In the genomic region with DNA sequence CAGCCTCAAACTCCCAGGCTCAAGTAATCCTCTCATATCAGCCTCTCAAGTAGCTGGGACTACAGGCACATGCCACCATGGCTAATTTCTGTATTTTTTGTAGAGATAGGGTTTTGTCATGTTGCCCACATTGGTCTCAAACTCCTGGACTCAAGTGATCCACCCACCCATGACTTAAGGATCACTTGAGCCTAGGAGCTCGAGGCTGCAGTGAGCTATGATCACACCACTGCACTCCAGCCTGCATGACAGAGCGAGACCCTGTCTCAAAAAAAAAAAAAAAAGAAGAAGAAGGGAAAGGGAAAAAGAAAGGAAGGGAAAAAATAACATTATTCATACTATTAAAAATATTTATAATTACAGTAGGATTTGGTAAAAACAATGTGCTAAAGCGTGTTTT, we compare ENCODE assay signal across 30 cellular contexts. TPM values are rescaled to one million over a fixed set of nuclear protein-coding genes. Genes with fewer than 3 reads are reported as not detected.
A peak's percentile ranks its signal among the peaks of the same experiment; 100 is the strongest.
DNase-seq lines count a peak whose midpoint lies in the region; ATAC-seq, FAIRE-seq and TF ChIP-seq lines count a peak whose summit lies in the region.
"Had no signal": no experiment of that assay in that cellular context is flagged by ENCODE, and none has a peak within 500 bp of the region (broad histone marks: within the 10 kb centered on the region; RNA-seq: fewer than 3 reads in every experiment).

No MANE protein-coding gene starts in this region.

- no peak for FAIRE-seq in GM12878 (lab: Jason Lieb, UNC)
- FAIRE-seq: bronchial epithelial cell had no signal

- no peak for TF ChIP-seq RAD21 in GM12878 (IDR thresholded peaks at IDR 0.05; ENCODE audit: insufficient read depth, low read depth, low read length)

- H3K36me3 Mint-ChIP-seq in HFFc6 (ENCODE audit: low read depth) = 0 out of 2 replicates have a peak, but pooled peaks cover 6% of the 10 kb centered on the region
- H3K36me3 Mint-ChIP-seq in neural crest cell (ENCODE audit: low read depth) = no peaks in the 10 kb centered on the region
- no peaks in the 10 kb centered on the region for H3K36me3 Mint-ChIP-seq in T-helper 2 cell treated with Interferon-gamma antibody and Interleukin-4, amounts not matched to agents 5 μg/mL and 100 μg/mL, for 36 hours (ENCODE audit: low read depth)
- H3K36me3 Mint-ChIP-seq: activated naive CD4-positive, alpha-beta T cell treated with anti-CD3 and anti-CD28 coated beads, Interleukin-2, amount 50 U/mL, for 24 hours had no signal

- POLR2A ChIA-PET in GM12878 (lab: Charles Lee) = interaction anchor here (0.7 to 3.9 kb wide), 10 partner anchors 15 to 235 kb away, joined by 3 to 48 read pairs (median 6); partner anchors contain the start of gene EPS8

- DNase-seq in HFFc6 (no peak), GM12878 (ENCODE audit: low read depth, low spot score) (no peak), neural crest cell (ENCODE audit: low read depth, low spot score) (no peak), uterus (no peak), suprapubic skin (ENCODE audit: low spot score in 2 of 2) (no peak), NCI-H2227 (lab: John Stamatoyannopoulos, UW; ENCODE audit: unreplicated experiment) (no peak)
- no peak for DNase-seq in T-helper 2 cell treated with Interferon-gamma antibody and Interleukin-4, amounts not matched to agents 5 μg/mL and 100 μg/mL, for 36 hours (ENCODE audit: low spot score)
- DNase-seq: activated CD4-positive, alpha-beta T cell treated with anti-CD3 and anti-CD28 coated beads for 4 hours; activated CD8-positive, alpha-beta T cell treated with anti-CD3 and anti-CD28 coated beads, Interleukin-2, amount 10 ng/mL, durations not matched to agents 7 days and 5 days; amygdala; C1 segment of cervical spinal cord; effector CD8-positive, alpha-beta T cell; HCEC 1CT; midbrain; naive thymus-derived CD4-positive, alpha-beta T cell; NCI-H146; NCI-H345; NCI-H774; ovary; Peyer's patch; SHP77 treated with DMSO at 0.1 percent for 48 hours; spleen; stimulated activated CD4-positive, alpha-beta T cell treated with anti-CD3 and anti-CD28 coated beads, Interleukin-2, amount 100 ng/mL, for 24 hours; tibial artery; WERI-Rb-1 had no signal

- no peaks in the 10 kb centered on the region for H3K4me1 ChIP-seq in GM12878 (ENCODE audit: control insufficient read depth, insufficient read depth, low read length)
- peaks cover 0 to 7% of the 10 kb centered on the region in 2 donors for H3K4me1 ChIP-seq in uterus
- peaks cover 22% of the 10 kb centered on the region for H3K4me1 ChIP-seq in suprapubic skin
- H3K4me1 ChIP-seq: spleen had no signal

- no peaks in the 10 kb centered on the region for H3K9me3 ChIP-seq in GM12878 (replicated peaks; ENCODE audit: control insufficient read depth, insufficient read depth, low read length)
- H3K9me3 ChIP-seq in uterus = no peaks in the 10 kb centered on the region
- no peaks in the 10 kb centered on the region for H3K9me3 ChIP-seq in suprapubic skin
- H3K9me3 ChIP-seq: ovary, Peyer's patch, spleen, tibial artery had no signal

- no peak for TF ChIP-seq CTCF in HFFc6 (IDR thresholded peaks at IDR 0.05)
- TF ChIP-seq CTCF in GM12878 (IDR thresholded peaks at IDR 0.05 in 2 of 3, conservative IDR thresholded peaks at IDR 0.05 in 1 of 3; ENCODE audit: control insufficient read depth in 2 of 3, extremely low read depth in 1 of 3, insufficient read depth in 1 of 3, low read depth in 3 of 3, low read length in 3 of 3) = no peak
- TF ChIP-seq CTCF in neural crest cell (conservative IDR thresholded peaks at IDR 0.05) = no peak
- TF ChIP-seq CTCF in uterus (IDR thresholded peaks at IDR 0.05) = no peak
- TF ChIP-seq CTCF in suprapubic skin (IDR thresholded peaks at IDR 0.05) = no peak

- ATAC-seq in GM12878 = 0 out of 3 replicates have a peak, but pooled peaks have one; percentile 5
- ATAC-seq: activated CD8-positive, alpha-beta T cell treated with anti-CD3 and anti-CD28 coated beads, Interleukin-2, amount 10 ng/mL, durations not matched to agents 7 days and 5 days; naive thymus-derived CD4-positive, alpha-beta T cell had no signal

- in situ Hi-C loops in GM12878 (cut with MboI) = no loop called here

- TF ChIP-seq EP300 in GM12878 (IDR thresholded peaks at IDR 0.05; ENCODE audit: borderline replicate concordance in 1 of 2, control insufficient read depth in 1 of 2, low read depth in 2 of 2, low read length in 2 of 2) (no peak), suprapubic skin (IDR thresholded peaks at IDR 0.05) (no peak)

- H3K27me3 Mint-ChIP-seq in HFFc6 (ENCODE audit: insufficient read depth) (peaks cover 1% of the 10 kb centered on the region), neural crest cell (ENCODE audit: low read depth) (no peaks in the 10 kb centered on the region)
- peaks cover 3% of the 10 kb centered on the region for H3K27me3 Mint-ChIP-seq in T-helper 2 cell treated with Interferon-gamma antibody and Interleukin-4, amounts not matched to agents 5 μg/mL and 100 μg/mL, for 36 hours (ENCODE audit: low read depth)
- H3K27me3 Mint-ChIP-seq: activated naive CD4-positive, alpha-beta T cell treated with anti-CD3 and anti-CD28 coated beads, Interleukin-2, amount 50 U/mL, for 24 hours had no signal

- H3K4me1 Mint-ChIP-seq in HFFc6 (ENCODE audit: low read depth) (peaks cover 60% of the 10 kb centered on the region), neural crest cell (peaks cover 50% of the 10 kb centered on the region)
- peaks cover 4% of the 10 kb centered on the region for H3K4me1 Mint-ChIP-seq in T-helper 2 cell treated with Interferon-gamma antibody and Interleukin-4, amounts not matched to agents 5 μg/mL and 100 μg/mL, for 36 hours (ENCODE audit: low read depth)
- H3K4me1 Mint-ChIP-seq: activated naive CD4-positive, alpha-beta T cell treated with anti-CD3 and anti-CD28 coated beads, Interleukin-2, amount 50 U/mL, for 24 hours had no signal

- H3K36me3 ChIP-seq in GM12878 (ENCODE audit: control insufficient read depth in 2 of 2, insufficient read depth in 2 of 2, low read length in 1 of 2) = no peaks in the 10 kb centered on the region
- H3K36me3 ChIP-seq in uterus = no peaks in the 10 kb centered on the region
- no peaks in the 10 kb centered on the region for H3K36me3 ChIP-seq in suprapubic skin
- H3K36me3 ChIP-seq: ovary, Peyer's patch, spleen, tibial artery, WERI-Rb-1 had no signal

- peak overlapping the region; percentile 86 for H3K27ac Mint-ChIP-seq in HFFc6
- H3K27ac Mint-ChIP-seq in neural crest cell (ENCODE audit: unreplicated experiment) = peak overlapping the region; percentile 65
- H3K27ac Mint-ChIP-seq in T-helper 2 cell treated with Interferon-gamma antibody and Interleukin-4, amounts not matched to agents 5 μg/mL and 100 μg/mL, for 36 hours = no peak overlapping the region
- H3K27ac Mint-ChIP-seq: activated CD8-positive, alpha-beta T cell treated with anti-CD3 and anti-CD28 coated beads, Interleukin-2, amount 10 ng/mL, durations not matched to agents 7 days and 5 days; activated naive CD4-positive, alpha-beta T cell treated with anti-CD3 and anti-CD28 coated beads, Interleukin-2, amount 50 U/mL, for 24 hours; activated T-helper 2 cell treated with anti-CD3 and anti-CD28 coated beads, Interferon-gamma antibody, Interleukin-2, Interleukin-4, amounts not matched to agents 10 μg/mL and 5 μg/mL and 100 μg/mL, durations not matched to agents 14 hours and 24 hours and 36 hours; naive thymus-derived CD4-positive, alpha-beta T cell; stimulated activated naive CD8-positive, alpha-beta T cell treated with anti-CD3 and anti-CD28 coated beads, Interleukin-15, Interleukin-2, amounts not matched to agents 100 ng/mL and 50 ng/mL, for 24 hours had no signal

- H3K4me3 Mint-ChIP-seq in HFFc6 = peak overlapping the region; percentile 63; the same call in 1 of the 2 replicates
- no peak overlapping the region for H3K4me3 Mint-ChIP-seq in neural crest cell
- no peak overlapping the region for H3K4me3 Mint-ChIP-seq in T-helper 2 cell treated with Interferon-gamma antibody and Interleukin-4, amounts not matched to agents 5 μg/mL and 100 μg/mL, for 36 hours
- H3K4me3 Mint-ChIP-seq: activated CD8-positive, alpha-beta T cell treated with anti-CD3 and anti-CD28 coated beads, Interleukin-2, amount 10 ng/mL, durations not matched to agents 7 days and 5 days; activated naive CD4-positive, alpha-beta T cell treated with anti-CD3 and anti-CD28 coated beads, Interleukin-2, amount 50 U/mL, for 24 hours; naive thymus-derived CD4-positive, alpha-beta T cell; stimulated activated naive CD8-positive, alpha-beta T cell treated with anti-CD3 and anti-CD28 coated beads, Interleukin-15, Interleukin-2, amounts not matched to agents 100 ng/mL and 50 ng/mL, for 24 hours had no signal

- TF ChIP-seq POLR2A in GM12878 (IDR thresholded peaks at IDR 0.05; ENCODE audit: low read depth, low read length) (no peak), uterus (IDR thresholded peaks at IDR 0.05) (no peak), suprapubic skin (IDR thresholded peaks at IDR 0.05) (no peak)

- no TSS peak for BruUV-seq in GM12878 (replicated peaks; lab: Mats Ljungman, UMichigan)

- H3K9me3 Mint-ChIP-seq in HFFc6 = no peaks in the 10 kb centered on the region
- H3K9me3 Mint-ChIP-seq in neural crest cell = no peaks in the 10 kb centered on the region
- no peaks in the 10 kb centered on the region for H3K9me3 Mint-ChIP-seq in T-helper 2 cell treated with Interferon-gamma antibody and Interleukin-4, amounts not matched to agents 5 μg/mL and 100 μg/mL, for 36 hours
- H3K9me3 Mint-ChIP-seq: activated naive CD4-positive, alpha-beta T cell treated with anti-CD3 and anti-CD28 coated beads, Interleukin-2, amount 50 U/mL, for 24 hours; activated T-helper 2 cell treated with anti-CD3 and anti-CD28 coated beads, Interferon-gamma antibody, Interleukin-2, Interleukin-4, amounts not matched to agents 10 μg/mL and 5 μg/mL and 100 μg/mL, durations not matched to agents 14 hours and 24 hours and 36 hours; naive thymus-derived CD4-positive, alpha-beta T cell; stimulated activated naive CD8-positive, alpha-beta T cell treated with anti-CD3 and anti-CD28 coated beads, Interleukin-15, Interleukin-2, amounts not matched to agents 100 ng/mL and 50 ng/mL, for 24 hours had no signal

- no peak overlapping the region for H3K4me2 ChIP-seq in GM12878 (ENCODE audit: control insufficient read depth, insufficient read depth)

- H3K27ac ChIP-seq in GM12878 (ENCODE audit: control insufficient read depth, insufficient read depth) (no peak overlapping the region), uterus (peak overlapping the region; percentile 33 to 53), suprapubic skin (no peak overlapping the region)
- H3K27ac ChIP-seq: epithelial cell of prostate, Peyer's patch, spleen, WERI-Rb-1 had no signal

- H3K9ac ChIP-seq in GM12878 (ENCODE audit: control insufficient read depth, insufficient read depth, low read length) = no peak overlapping the region

- H3K27me3 ChIP-seq in GM12878 (replicated peaks in 1 of 2; ENCODE audit: control insufficient read depth in 2 of 2, insufficient read depth in 2 of 2, low read length in 1 of 2) = no peaks in the 10 kb centered on the region
- H3K27me3 ChIP-seq in uterus = no peaks in the 10 kb centered on the region
- no peaks in the 10 kb centered on the region for H3K27me3 ChIP-seq in suprapubic skin
- H3K27me3 ChIP-seq: ovary, Peyer's patch, spleen, tibial artery had no signal

- RAD21 ChIA-PET in GM12878 (lab: Charles Lee; ENCODE audit: unreplicated experiment) = interaction anchor here (0.7 to 4.3 kb wide), 23 partner anchors 9 to 575 kb away, joined by 3 to 53 read pairs (median 5); partner anchors contain the start of gene EPS8

- SMC1A ChIA-PET in GM12878 (lab: Charles Lee; ENCODE audit: uncharacterized antibody, unreplicated experiment) = interaction anchor here (0.7 to 12.3 kb wide), 24 partner anchors 8 to 223 kb away, joined by 3 to 201 read pairs (median 5); partner anchors contain the start of gene EPS8

- H2AFZ ChIP-seq in GM12878 (ENCODE audit: control insufficient read depth, low read depth, low read length) = no peak overlapping the region

- WGBS in GM12878 (ENCODE audit: insufficient coverage, insufficient replicate concordance, low lambda C conversion rate, missing lambda C conversion rate) = 80% methylated on average over 2 of the region's 3 CpGs
- WGBS in suprapubic skin = 81% methylated on average over 3 of the region's 3 CpGs

- H3K4me3 ChIP-seq in GM12878 (no peak overlapping the region), uterus (no peak overlapping the region), suprapubic skin (no peak overlapping the region)
- H3K4me3 ChIP-seq: ovary, Peyer's patch, spleen, tibial artery had no signal

- H4K20me1 ChIP-seq in GM12878 (ENCODE audit: control insufficient read depth, insufficient read depth) = no peaks in the 10 kb centered on the region

- CTCF ChIA-PET in GM12878 (lab: Yijun Ruan, JAX) = interaction anchor here (0.7 to 4.7 kb wide), 14 partner anchors 11 to 238 kb away, joined by 3 to 61 read pairs (median 5); partner anchors contain the start of gene EPS8

- H3K79me2 ChIP-seq in GM12878 (ENCODE audit: control insufficient read depth, insufficient read depth, low read length) = no peaks in the 10 kb centered on the region

- intact Hi-C loops in GM12878 (cut with micrococcal nuclease; ENCODE audit: unreplicated experiment) (loop anchor here (5.0 kb wide), 1 partner anchor 178 kb away; no protein-coding TSS in a partner anchor), uterus (cut with DNase I; ENCODE audit: low total_unique reads) (no loop called here)

RNA-seq across cellular contexts. Expression of gene EPS8, which starts 19.2 kb away (rescaled TPM):
- 10 to 100 TPM; 46.1 to 50.7 (median 46.6) TPM for total RNA-seq in HFFc6 (2021; fragmentation: NEBNext Ultra II Directional; extraction: Animal tissue kit (Norgen Biotek cat#: 25700))
- 263 and 269 TPM in 2 replicates for total RNA-seq in GM12878 (2013; cell fraction: nucleolus; rRNA removed)
- total RNA-seq in GM12878 (2014; rRNA removed) = 4.7 TPM in 2 replicates
- total RNA-seq in GM12878 (2014; rRNA removed; fragmentation: Illumina TruSeq; extraction: Trizol) = 3.4 and 4.7 TPM in 2 replicates
- total RNA-seq in GM12878 (2021) = 3.2 TPM in 2 replicates
- polyA plus RNA-seq in GM12878 (2011; ENCODE audit: low read depth) = 1.1 TPM
- polyA plus RNA-seq in GM12878 (2011; rRNA removed) = 127 and 173 TPM in 2 replicates
- polyA plus RNA-seq in GM12878 (2011; cell fraction: cytosol; rRNA removed) = 84.5 and 94.4 TPM in 2 replicates
- polyA plus RNA-seq in GM12878 (2011; cell fraction: nucleus; rRNA removed) = 107 and 156 TPM in 2 replicates
- polyA plus RNA-seq in GM12878 (2012) = 1.3 and 1.9 TPM in 2 replicates
- polyA plus RNA-seq in GM12878 (2014; fragmentation: Illumina TruSeq; extraction: Trizol) = 3.1 and 3.8 TPM in 2 replicates
- polyA plus RNA-seq in GM12878 (2014; fragmentation: Nextera tagmentation; extraction: Ambion mirVana) = 1 to 10 TPM; 1.3 to 1.6 TPM
- polyA plus RNA-seq in GM12878 (2014; rRNA removed) = 3.3 and 3.4 TPM in 2 replicates
- polyA plus RNA-seq in GM12878 (2016; fragmentation: Nextera tagmentation; extraction: Ambion mirVana) = 1 to 10 TPM; 2.8 to 4.2 TPM
- polyA minus RNA-seq in GM12878 (2011; rRNA and poly(A)+ RNA removed) = 188 and 261 TPM in 2 replicates
- 42.4 and 55.6 TPM in 2 replicates for polyA minus RNA-seq in GM12878 (2011; cell fraction: cytosol; rRNA and poly(A)+ RNA removed)
- 108 and 162 TPM in 2 replicates for polyA minus RNA-seq in GM12878 (2011; cell fraction: nucleus; rRNA and poly(A)+ RNA removed)
- total RNA-seq in neural crest cell = 24.4 and 26.7 TPM in 2 replicates
- 100 to 1,000 TPM in 3 of 4 donors, 10 to 100 TPM in 1; 93.7 to 173 (median 109) TPM for total RNA-seq in uterus
- total RNA-seq in suprapubic skin = 10 to 100 TPM; 15.7 to 38.8 (median 27.3) TPM

Comparison
In these comparisons a context has a peak if more than half of its experiments do, and no peak if none do; other contexts are left out.
1. H3K27ac ChIP-seq: peak in uterus (2 of 2); none in GM12878 (single experiment) and suprapubic skin (single experiment).